Comparison of ENCODE assay signal across 8 cellular contexts in genomic region chr3:50611464-50612233, GRCh38. TPM values are rescaled to one million over a fixed set of nuclear protein-coding genes. Genes with fewer than 3 reads are reported as not detected.
DNase-seq lines count a peak whose midpoint lies in the region; ATAC-seq and TF ChIP-seq lines count a peak whose summit lies in the region.

Gene CISH, minus strand, starts transcription at chr3:50611774. Its CDS starts 124 bp downstream, at chr3:50611650.

- H3T11ph ChIP-seq in H9 (ENCODE audit: low read length), result no peak within 1 kb of the TSS

- no peak within 1 kb of the TSS for H2AFZ ChIP-seq in H9 (ENCODE audit: low read length)

- H3K4me1 ChIP-seq in H9 (ENCODE audit: insufficient read depth, low read length) (no peaks in the 10 kb centered on the region), thoracic aorta (ENCODE audit: control insufficient read depth in 1 of 2, low read depth in 2 of 2) (peaks cover 24 to 50% of the 10 kb centered on the region in 2 donors)

- H3K14ac ChIP-seq in H9 (ENCODE audit: insufficient read depth, low read length), result peak within 1 kb of the TSS; percentile 23; the same call in 1 of the 2 replicates

- H3K27ac ChIP-seq in H9 (ENCODE audit: insufficient read length, low read depth, low read length) (no peak within 1 kb of the TSS), SK-N-MC (no peak within 1 kb of the TSS), thoracic aorta (peak within 1 kb of the TSS; percentile 64 to 73)

- ATAC-seq in omental fat pad (ENCODE audit: low FRiP score) (peak; percentile 90), thoracic aorta (ENCODE audit: insufficient number of reproducible peaks, low FRiP score, low read depth) (peak; percentile 46)

- H2BK5ac ChIP-seq in H9 (ENCODE audit: insufficient read length, low read length), result no peak within 1 kb of the TSS

- peaks cover 0 to 1% (median 0%) of the 10 kb centered on the region in 3 experiments; a peak in 2 of 7 replicates for H3K36me3 Mint-ChIP-seq in H9 (ENCODE audit: insufficient read depth in 1 of 3, low read depth in 3 of 3)
- H3K36me3 Mint-ChIP-seq in activated naive CD4-positive, alpha-beta T cell treated with anti-CD3 and anti-CD28 coated beads for 36 hours (ENCODE audit: low read depth), result peaks cover 70% of the 10 kb centered on the region

- H3K79me2 ChIP-seq in H9 (ENCODE audit: insufficient read depth, low read length), result no peaks in the 10 kb centered on the region

- H3K27me3 ChIP-seq in H9 (ENCODE audit: insufficient read depth, low read length) (peaks cover 8% of the 10 kb centered on the region; the same call in 1 of the 2 replicates), thoracic aorta (replicated peaks; ENCODE audit: insufficient read depth) (no peaks in the 10 kb centered on the region)

- no peak within 1 kb of the TSS for H4K91ac ChIP-seq in H9 (ENCODE audit: insufficient read length, low read depth, low read length)

- H3K9ac ChIP-seq in H9 (ENCODE audit: extremely low read depth, insufficient read length, low read length) (peak within 1 kb of the TSS; percentile 21), SK-N-MC (ENCODE audit: insufficient read length) (no peak within 1 kb of the TSS)

- no peak within 1 kb of the TSS for H2BK120ac ChIP-seq in H9 (ENCODE audit: low read depth, low read length, poor library complexity, severe bottlenecking)

- H3K27ac Mint-ChIP-seq in H9, result peak within 1 kb of the TSS in 2 of 3 experiments; percentile 15 to 22; a peak in 2 of 7 replicates
- H3K27ac Mint-ChIP-seq in activated naive CD4-positive, alpha-beta T cell treated with anti-CD3 and anti-CD28 coated beads for 36 hours, result peak within 1 kb of the TSS; percentile 100

- no peak within 1 kb of the TSS for H4K8ac ChIP-seq in H9 (replicated peaks; ENCODE audit: insufficient read length, low read depth, low read length)

- peak; percentile 83 for TF ChIP-seq CTCF in H9 (conservative IDR thresholded peaks at IDR 0.05)
- TF ChIP-seq CTCF in omental fat pad (IDR thresholded peaks at IDR 0.05), result peak in 1 of 3 donors; percentile 11
- peak; percentile 52 for TF ChIP-seq CTCF in thoracic aorta (IDR thresholded peaks at IDR 0.05)

- no peaks in the 10 kb centered on the region for H4K20me1 ChIP-seq in H9 (ENCODE audit: control insufficient read depth, insufficient read depth, insufficient read length)

- DNase-seq in GM04504 (ENCODE audit: low read depth), result peak; percentile 85
- peak; percentile 96 for DNase-seq in H9
- DNase-seq in M059J (ENCODE audit: low read depth), result peak; percentile 88
- DNase-seq in SK-N-MC (ENCODE audit: low read depth, low spot score), result no peak
- peak; percentile 99 for DNase-seq in activated naive CD4-positive, alpha-beta T cell treated with anti-CD3 and anti-CD28 coated beads for 36 hours
- DNase-seq in germinal center (ENCODE audit: low spot score), result peak; percentile 87
- DNase-seq in omental fat pad (ENCODE audit: low spot score), result peak; percentile 87
- DNase-seq in thoracic aorta (ENCODE audit: low spot score), result peak; percentile 82

- CTCF ChIA-PET in activated naive CD4-positive, alpha-beta T cell treated with anti-CD3 and anti-CD28 coated beads for 36 hours (lab: Charles Lee), result interaction anchor here (0.8 to 13.4 kb wide), 6 partner anchors 12 to 42 kb away, joined by 3 to 376 read pairs (median 49); partner anchors contain the start of genes C3orf18 and HEMK1

- no peak within 1 kb of the TSS for H2BK20ac ChIP-seq in H9 (ENCODE audit: low read depth, low read length, poor library complexity, severe bottlenecking)

- no peak within 1 kb of the TSS for H3K4ac ChIP-seq in H9 (ENCODE audit: low read depth, low read length)

- H2AK5ac ChIP-seq in H9 (ENCODE audit: insufficient read length, low read length), result no peak within 1 kb of the TSS

- peaks cover 50% of the 10 kb centered on the region for H3K27me3 Mint-ChIP-seq in H9 (ENCODE audit: low read depth)
- no peaks in the 10 kb centered on the region for H3K27me3 Mint-ChIP-seq in activated naive CD4-positive, alpha-beta T cell treated with anti-CD3 and anti-CD28 coated beads for 36 hours (ENCODE audit: low read depth)

- no peak within 1 kb of the TSS for H3K23ac ChIP-seq in H9 (ENCODE audit: insufficient read length, low read depth, low read length)

- H3K9me3 ChIP-seq in H9 (ENCODE audit: control insufficient read depth, low read depth, low read length) (no peaks in the 10 kb centered on the region), SK-N-MC (ENCODE audit: low read depth, low read length) (no peaks in the 10 kb centered on the region), thoracic aorta (no peaks in the 10 kb centered on the region)

- H2BK12ac ChIP-seq in H9 (ENCODE audit: insufficient read length, low read depth, low read length), result no peak within 1 kb of the TSS

- peak within 1 kb of the TSS; percentile 72 to 83 for H3K4me3 Mint-ChIP-seq in H9
- peak within 1 kb of the TSS; percentile 96 for H3K4me3 Mint-ChIP-seq in activated naive CD4-positive, alpha-beta T cell treated with anti-CD3 and anti-CD28 coated beads for 36 hours

- H3K56ac ChIP-seq in H9 (ENCODE audit: insufficient read length, low read depth, low read length), result no peak within 1 kb of the TSS

- H3K4me3 ChIP-seq in SK-N-MC (peak within 1 kb of the TSS; percentile 73), thoracic aorta (peak within 1 kb of the TSS; percentile 92)

- H2BK15ac ChIP-seq in H9 (ENCODE audit: low read depth, low read length), result no peak within 1 kb of the TSS

- H3K36me3 ChIP-seq in SK-N-MC (ENCODE audit: insufficient read depth, low read length), result no peaks in the 10 kb centered on the region
- H3K36me3 ChIP-seq in thoracic aorta, result peaks cover 15% of the 10 kb centered on the region

- H4K5ac ChIP-seq in H9 (ENCODE audit: insufficient read length, low read depth, low read length), result no peak within 1 kb of the TSS

- peak within 1 kb of the TSS; percentile 32 for H3K18ac ChIP-seq in H9 (ENCODE audit: insufficient read length, low read depth, low read length)

- peaks cover 24 to 26% of the 10 kb centered on the region in 2 experiments for H3K4me1 Mint-ChIP-seq in H9
- H3K4me1 Mint-ChIP-seq in activated naive CD4-positive, alpha-beta T cell treated with anti-CD3 and anti-CD28 coated beads for 36 hours (ENCODE audit: low read depth), result peaks cover 36% of the 10 kb centered on the region

- H3K79me1 ChIP-seq in H9 (ENCODE audit: insufficient read depth, low read depth, low read length, poor library complexity, severe bottlenecking), result no peaks in the 10 kb centered on the region

- peaks cover 19% of the 10 kb centered on the region for H3K23me2 ChIP-seq in H9 (ENCODE audit: insufficient read length, low read depth, low read length, poor library complexity, severe bottlenecking)

- no peaks in the 10 kb centered on the region for H3K9me3 Mint-ChIP-seq in H9
- H3K9me3 Mint-ChIP-seq in activated naive CD4-positive, alpha-beta T cell treated with anti-CD3 and anti-CD28 coated beads for 36 hours, result no peaks in the 10 kb centered on the region

- H3K4me2 ChIP-seq in H9 (ENCODE audit: insufficient read depth, insufficient read length, low read length), result peak within 1 kb of the TSS; percentile 66

- WGBS in H9 (ENCODE audit: extremely low coverage, insufficient read length, low lambda C conversion rate), result no CpG with 5 or more reads among the region's 75 CpGs

- intact Hi-C loops in activated naive CD4-positive, alpha-beta T cell treated with anti-CD3 and anti-CD28 coated beads for 36 hours (cut with micrococcal nuclease), result loop anchor here (1.0 to 10.0 kb wide), 6 partner anchors 10 to 1663 kb away; partner anchors contain the start of genes GNAI2, MANF and WDR82

RNA-seq across cellular contexts. Expression of gene CISH, which starts in this region (rescaled TPM):
- total RNA-seq in H9 (2021), result 1.7 and 2.2 TPM in 2 replicates
- 0.81 and 0.99 TPM in 2 replicates for total RNA-seq in M059J (2014; rRNA removed; shearing (Covaris generic))
- 100 to 1,000 TPM; 136 to 138 TPM for total RNA-seq in activated naive CD4-positive, alpha-beta T cell treated with anti-CD3 and anti-CD28 coated beads for 36 hours
- total RNA-seq in omental fat pad, result 10 to 100 TPM; 10.4 to 27.9 (median 17.9) TPM
- 10 to 100 TPM in 1 of 2 donors, 1 to 10 TPM in 1; 4.1 to 13.3 TPM for total RNA-seq in thoracic aorta

Comparison
In these comparisons a context has a peak if more than half of its experiments do, and no peak if none do; other contexts are left out.
1. RNA of gene CISH (total RNA-seq): 136 to 138 TPM in activated naive CD4-positive, alpha-beta T cell treated with anti-CD3 and anti-CD28 coated beads for 36 hours; 10.4 to 27.9 TPM in omental fat pad, 4.1 to 13.3 TPM in thoracic aorta, 1.7 to 2.2 TPM in H9 and 0.81 to 0.99 TPM in M059J; every median in the first group is over 4 times any median in the second.
2. Peak in DNase-seq in M059J; RNA of the gene not detected or under 1 TPM.
3. H3K27ac ChIP-seq: peak in thoracic aorta (2 of 2); none in H9 (single experiment) and SK-N-MC (single experiment).